ENCODE assay signal across 29 cellular contexts in the genomic region with DNA sequence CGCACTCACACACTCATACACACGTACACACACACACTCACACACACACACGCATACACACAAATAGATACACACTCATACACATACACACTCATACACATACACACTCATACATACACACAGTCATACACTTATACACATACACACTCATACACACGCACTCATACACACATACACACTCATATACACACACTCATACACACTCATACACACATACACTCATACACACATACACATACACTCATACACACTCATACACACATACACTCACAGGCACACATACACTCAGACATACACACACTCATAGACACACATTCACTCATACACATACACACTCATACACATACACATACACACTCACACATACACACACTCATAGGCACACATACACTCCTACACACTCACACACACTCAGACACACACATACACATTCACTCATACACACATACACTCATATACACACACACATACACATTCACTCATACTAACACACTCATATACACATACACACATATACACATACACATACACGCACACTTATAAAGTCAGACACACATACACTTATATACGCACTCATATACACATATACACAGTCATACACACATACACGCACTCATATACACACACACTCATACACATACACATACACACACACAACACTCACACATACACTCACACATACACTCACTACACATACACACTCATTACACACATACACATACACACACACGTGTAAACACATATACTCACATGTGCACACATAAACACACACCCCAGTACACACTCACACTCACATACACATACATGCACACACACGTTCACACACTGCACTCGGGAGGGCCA. TPM values are rescaled to one million over a fixed set of nuclear protein-coding genes. Genes with fewer than 3 reads are reported as not detected.
"Had no signal": no experiment of that assay in that cellular context is flagged by ENCODE, and none has a peak within 500 bp of the region (broad histone marks: within the 10 kb centered on the region; RNA-seq: fewer than 3 reads in every experiment).

No MANE protein-coding gene starts in this region.

- H3K36me3 Mint-ChIP-seq: activated CD8-positive, alpha-beta memory T cell treated with anti-CD3 and anti-CD28 coated beads, Interleukin-2, amount 10 ng/mL, durations not matched to agents 7 days and 5 days; activated naive CD4-positive, alpha-beta T cell treated with anti-CD3 and anti-CD28 coated beads, Interleukin-2, amount 50 U/mL, for 72 hours; memory B cell; natural killer cell had no signal

- H3K4me3 Mint-ChIP-seq: activated B cell treated with CpG ODN at 0.5 μM for 24 hours; activated CD8-positive, alpha-beta memory T cell treated with anti-CD3 and anti-CD28 coated beads, Interleukin-2, amount 10 ng/mL, durations not matched to agents 7 days and 5 days; activated CD8-positive, alpha-beta T cell treated with anti-CD3 and anti-CD28 coated beads, Interleukin-2, amount 10 ng/mL, durations not matched to agents 7 days and 5 days; activated T-cell treated with anti-CD3 and anti-CD28 coated beads, Interleukin-2, amount 50 U/mL, for 72 hours; memory B cell; natural killer cell; T-helper 2 cell treated with Interferon-gamma antibody and Interleukin-4, amounts not matched to agents 5 μg/mL and 100 μg/mL, for 36 hours had no signal

- FAIRE-seq: endothelial cell of umbilical vein, kidney had no signal

- H3K9me3 Mint-ChIP-seq: activated B cell treated with CpG ODN at 0.5 μM for 24 hours; natural killer cell; T-helper 2 cell treated with Interferon-gamma antibody and Interleukin-4, amounts not matched to agents 5 μg/mL and 100 μg/mL, for 36 hours had no signal

- H3K27ac Mint-ChIP-seq: activated B cell treated with CpG ODN at 0.5 μM for 24 hours; activated CD8-positive, alpha-beta memory T cell treated with anti-CD3 and anti-CD28 coated beads, Interleukin-2, amount 10 ng/mL, durations not matched to agents 7 days and 5 days; activated CD8-positive, alpha-beta T cell treated with anti-CD3 and anti-CD28 coated beads, Interleukin-2, amount 10 ng/mL, durations not matched to agents 7 days and 5 days; activated naive CD4-positive, alpha-beta T cell treated with anti-CD3 and anti-CD28 coated beads, Interleukin-2, amount 50 U/mL, for 72 hours; activated T-cell treated with anti-CD3 and anti-CD28 coated beads, Interleukin-2, amount 50 U/mL, for 72 hours; memory B cell; natural killer cell; T-helper 2 cell treated with Interferon-gamma antibody and Interleukin-4, amounts not matched to agents 5 μg/mL and 100 μg/mL, for 36 hours had no signal

- H3K9me3 ChIP-seq: body of pancreas, neutrophil, testis, transverse colon, uterus had no signal

- ATAC-seq: activated CD8-positive, alpha-beta memory T cell treated with anti-CD3 and anti-CD28 coated beads, Interleukin-2, amount 10 ng/mL, durations not matched to agents 7 days and 5 days; activated CD8-positive, alpha-beta T cell treated with anti-CD3 and anti-CD28 coated beads, Interleukin-2, amount 10 ng/mL, durations not matched to agents 7 days and 5 days; activated naive CD4-positive, alpha-beta T cell treated with anti-CD3 and anti-CD28 coated beads, Interleukin-2, amount 50 U/mL, for 72 hours; activated T-cell treated with anti-CD3 and anti-CD28 coated beads, Interleukin-2, amount 50 U/mL, for 72 hours; body of pancreas; left colon; sciatic nerve; stimulated activated naive CD8-positive, alpha-beta T cell treated with anti-CD3 and anti-CD28 coated beads, Interleukin-15, Interleukin-2, amounts not matched to agents 100 U/mL and 50 U/mL, for 24 hours had no signal

- H3K27me3 ChIP-seq: body of pancreas, neutrophil, testis, transverse colon, uterus had no signal

- H3K27ac ChIP-seq: body of pancreas, neutrophil, skin epidermis, testis, transverse colon, uterus had no signal

- H3K4me1 ChIP-seq: testis, transverse colon, uterus had no signal

- DNase-seq: activated B cell treated with CpG ODN at 0.5 μM for 24 hours; activated CD4-positive, alpha-beta T cell treated with anti-CD3 and anti-CD28 coated beads, Interleukin-2, amount 50 U/mL, for 1 hour; activated CD8-positive, alpha-beta memory T cell treated with anti-CD3 and anti-CD28 coated beads, Interleukin-2, amount 10 ng/mL, durations not matched to agents 7 days and 5 days; activated CD8-positive, alpha-beta T cell treated with anti-CD3 and anti-CD28 coated beads, Interleukin-2, amount 10 ng/mL, durations not matched to agents 7 days and 5 days; activated naive CD4-positive, alpha-beta T cell; activated T-cell treated with anti-CD3 and anti-CD28 coated beads, Interleukin-2, amount 50 U/mL, for 72 hours; anterior cingulate cortex; body of pancreas; cortex of kidney; foreskin fibroblast; head of caudate nucleus; hippocampal formation; left colon; natural killer cell; stimulated activated CD4-positive, alpha-beta T cell treated with anti-CD3 and anti-CD28 coated beads, Interleukin-12 subunit alpha, Interleukin-12 subunit beta, amount 100 ng/mL, for 4 hours; stimulated activated CD4-positive, alpha-beta T cell treated with anti-CD3 and anti-CD28 coated beads, Interleukin-4, amount 100 ng/mL, for 1 hour; stimulated activated naive CD8-positive, alpha-beta T cell treated with anti-CD3 and anti-CD28 coated beads, Interleukin-15, Interleukin-2, amounts not matched to agents 100 U/mL and 50 U/mL, for 24 hours; T-helper 1 cell; testis; transverse colon; uterus had no signal

- H3K36me3 ChIP-seq: neutrophil, transverse colon, uterus had no signal

- H3K27me3 Mint-ChIP-seq: activated B cell treated with CpG ODN at 0.5 μM for 24 hours; activated CD8-positive, alpha-beta memory T cell treated with anti-CD3 and anti-CD28 coated beads, Interleukin-2, amount 10 ng/mL, durations not matched to agents 7 days and 5 days had no signal

- H3K4me3 ChIP-seq: body of pancreas, skin epidermis, testis, transverse colon, uterus had no signal

- H3K4me1 Mint-ChIP-seq: activated B cell treated with CpG ODN at 0.5 μM for 24 hours; activated CD8-positive, alpha-beta memory T cell treated with anti-CD3 and anti-CD28 coated beads, Interleukin-2, amount 10 ng/mL, durations not matched to agents 7 days and 5 days; natural killer cell had no signal

RNA-seq across cellular contexts. Expression of a gene that starts 28.7 kb away (rescaled TPM):
- total RNA-seq: activated B cell treated with CpG ODN at 0.5 μM for 24 hours; activated CD8-positive, alpha-beta memory T cell treated with anti-CD3 and anti-CD28 coated beads, Interleukin-2, amount 10 ng/mL, durations not matched to agents 7 days and 5 days; activated CD8-positive, alpha-beta T cell treated with anti-CD3 and anti-CD28 coated beads, Interleukin-2, amount 10 ng/mL, durations not matched to agents 7 days and 5 days; activated naive CD4-positive, alpha-beta T cell treated with anti-CD3 and anti-CD28 coated beads, Interleukin-2, amount 50 U/mL, for 72 hours; activated T-cell treated with anti-CD3 and anti-CD28 coated beads, Interleukin-2, amount 50 U/mL, for 72 hours had no signal
